In the genomic region with DNA sequence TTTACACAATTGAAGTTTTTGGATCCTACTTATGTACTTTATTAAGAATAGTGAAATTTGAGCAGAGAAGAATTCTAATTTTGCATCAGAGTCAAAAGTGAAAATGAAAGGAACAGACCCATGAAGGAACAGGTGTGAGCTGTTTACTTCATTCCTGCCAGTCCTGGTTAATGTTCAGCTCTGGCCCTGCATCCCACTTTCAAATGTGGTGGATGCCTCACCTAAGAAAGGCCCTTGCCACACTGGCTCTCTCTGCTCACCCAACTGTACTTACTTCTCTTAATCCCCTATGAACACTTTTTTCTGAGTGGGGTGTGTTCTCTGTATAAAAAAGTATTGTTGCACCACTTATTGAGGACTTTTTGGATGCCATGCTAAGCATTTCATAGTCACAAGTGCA, we compare ENCODE assay signal across 12 cellular contexts. TPM values are rescaled to one million over a fixed set of nuclear protein-coding genes. Genes with fewer than 3 reads are reported as not detected.
DNase-seq lines count a peak whose midpoint lies in the region; ATAC-seq, FAIRE-seq and TF ChIP-seq lines count a peak whose summit lies in the region.
"Had no signal": no experiment of that assay in that cellular context is flagged by ENCODE, and none has a peak within 500 bp of the region (broad histone marks: within the 10 kb centered on the region; RNA-seq: fewer than 3 reads in every experiment).

No MANE protein-coding gene starts in this region.

- H3F3A ChIP-seq in PC-9 (ENCODE audit: insufficient read depth, low read depth), result no peaks in the 10 kb centered on the region

- no peak for TF ChIP-seq POLR2A in lower leg skin (IDR thresholded peaks at IDR 0.05)

- peaks cover 27% of the 10 kb centered on the region for H3K4me1 ChIP-seq in CD4-positive, alpha-beta memory T cell (ENCODE audit: insufficient read depth, low read length)
- H3K4me1 ChIP-seq in PC-9 (replicated peaks; ENCODE audit: insufficient read depth), result peaks cover 6% of the 10 kb centered on the region; the same call in 1 of the 2 replicates

- no peaks in the 10 kb centered on the region for H3K27me3 ChIP-seq in CD4-positive, alpha-beta memory T cell (ENCODE audit: insufficient read depth, low read length)
- no peaks in the 10 kb centered on the region for H3K27me3 ChIP-seq in PC-9 (ENCODE audit: insufficient read depth, low read depth)

- no peak overlapping the region for H3K4me2 ChIP-seq in PC-9
- H3K4me2 ChIP-seq: SK-N-SH had no signal

- peak overlapping the region in 7 of 8 donors; percentile 9 to 68 (median 52) for H3K4me3 Mint-ChIP-seq in CD4-positive, alpha-beta memory T cell
- H3K4me3 Mint-ChIP-seq in stimulated activated memory B cell treated with anti-CD40 and anti-IgM and Interleukin-4, amounts not matched to agents 10 μg/mL and 1 μg/mL and 100 μg/mL, for 72 hours, result no peak overlapping the region

- H3K36me3 ChIP-seq in CD4-positive, alpha-beta memory T cell (ENCODE audit: insufficient read depth, low read length), result no peaks in the 10 kb centered on the region
- no peaks in the 10 kb centered on the region for H3K36me3 ChIP-seq in PC-9 (ENCODE audit: low read depth)

- H3K4me1 Mint-ChIP-seq in CD4-positive, alpha-beta memory T cell, result peaks cover 19 to 33% (median 26%) of the 10 kb centered on the region in 4 donors
- H3K4me1 Mint-ChIP-seq in stimulated activated memory B cell treated with anti-CD40 and anti-IgM and Interleukin-4, amounts not matched to agents 10 μg/mL and 1 μg/mL and 100 μg/mL, for 72 hours, result peaks cover 8% of the 10 kb centered on the region

- no peaks in the 10 kb centered on the region for H4K20me1 ChIP-seq in PC-9 (ENCODE audit: insufficient read depth)

- CTCF ChIA-PET in CD4-positive, alpha-beta memory T cell (lab: Charles Lee; ENCODE audit: partially characterized antibody), result interaction anchor here (1.1 to 1.9 kb wide), 2 partner anchors 9 to 118 kb away, joined by 4 to 5 read pairs; no protein-coding TSS in a partner anchor
- CTCF ChIA-PET in PC-9 (lab: Charles Lee), result no interaction called here

- H3K36me3 Mint-ChIP-seq in CD4-positive, alpha-beta memory T cell, result no peaks in the 10 kb centered on the region
- H3K36me3 Mint-ChIP-seq in stimulated activated memory B cell treated with anti-CD40 and anti-IgM and Interleukin-4, amounts not matched to agents 10 μg/mL and 1 μg/mL and 100 μg/mL, for 72 hours, result no peaks in the 10 kb centered on the region

- DNase-seq in CD4-positive, alpha-beta memory T cell, result no peak
- no peak for DNase-seq in GM19239 (ENCODE audit: insufficient read length, low spot score)
- no peak for DNase-seq in lower leg skin (ENCODE audit: low spot score in 2 of 2)
- DNase-seq in PC-9, result no peak
- DNase-seq: activated gamma-delta T cell, SK-N-SH had no signal

- ATAC-seq in HG03066 (IDR thresholded peaks at IDR 0.05; ENCODE audit: low read depth, unreplicated experiment) (peak; percentile 92), GM18520 (IDR thresholded peaks at IDR 0.05; ENCODE audit: unreplicated experiment) (no peak)
- no peak for ATAC-seq in stimulated activated memory B cell treated with anti-CD40 and anti-IgM and Interleukin-4, amounts not matched to agents 10 μg/mL and 1 μg/mL and 100 μg/mL, for 72 hours
- ATAC-seq: sciatic nerve had no signal

- no peak overlapping the region for H3K27ac ChIP-seq in CD4-positive, alpha-beta memory T cell (ENCODE audit: low read depth, low read length)
- H3K27ac ChIP-seq in VCaP (peak overlapping the region; percentile 40; the same call in 1 of the 2 replicates), PC-9 (no peak overlapping the region)

- TF ChIP-seq CTCF in VCaP (conservative IDR thresholded peaks at IDR 0.05) (no peak), lower leg skin (IDR thresholded peaks at IDR 0.05) (no peak), PC-9 (conservative IDR thresholded peaks at IDR 0.05) (no peak)

- POLR2A ChIA-PET in CD4-positive, alpha-beta memory T cell (lab: Charles Lee; ENCODE audit: partially characterized antibody), result interaction anchor here (2.2 kb wide), 1 partner anchor 9 kb away, joined by 16 read pairs; no protein-coding TSS in a partner anchor
- POLR2A ChIA-PET in PC-9 (lab: Charles Lee; ENCODE audit: unreplicated experiment), result no interaction called here

- peak overlapping the region in 6 of 7 donors; percentile 42 to 87 (median 78) for H3K27ac Mint-ChIP-seq in CD4-positive, alpha-beta memory T cell
- H3K27ac Mint-ChIP-seq in stimulated activated memory B cell treated with anti-CD40 and anti-IgM and Interleukin-4, amounts not matched to agents 10 μg/mL and 1 μg/mL and 100 μg/mL, for 72 hours, result no peak overlapping the region

- no peak overlapping the region for H2AFZ ChIP-seq in PC-9

- no TSS peak for BruUV-seq in PC-9 (replicated peaks; lab: Mats Ljungman, UMichigan)

- peaks cover 0 to 3% (median 0%) of the 10 kb centered on the region in 8 donors for H3K9me3 Mint-ChIP-seq in CD4-positive, alpha-beta memory T cell
- H3K9me3 Mint-ChIP-seq in stimulated activated memory B cell treated with anti-CD40 and anti-IgM and Interleukin-4, amounts not matched to agents 10 μg/mL and 1 μg/mL and 100 μg/mL, for 72 hours, result peaks cover 7% of the 10 kb centered on the region

- no peaks in the 10 kb centered on the region for H3K9me3 ChIP-seq in CD4-positive, alpha-beta memory T cell (ENCODE audit: control insufficient read depth in 1 of 2, low read length in 2 of 2)
- no peaks in the 10 kb centered on the region for H3K9me3 ChIP-seq in PC-9 (ENCODE audit: insufficient read depth, low read depth)
- H3K9me3 ChIP-seq: SK-N-SH had no signal

- H3K79me2 ChIP-seq in PC-9 (ENCODE audit: low read depth), result no peaks in the 10 kb centered on the region

- no peak overlapping the region for H3K4me3 ChIP-seq in CD4-positive, alpha-beta memory T cell (ENCODE audit: low read length in 2 of 2)
- H3K4me3 ChIP-seq in lower leg skin (ENCODE audit: low read depth, poor library complexity, severe bottlenecking), result no peak overlapping the region
- H3K4me3 ChIP-seq in PC-9, result no peak overlapping the region

- intact Hi-C loops in CD4-positive, alpha-beta memory T cell (cut with micrococcal nuclease), result no loop called here
- intact Hi-C loops in lower leg skin (cut with DNase I; ENCODE audit: low total_unique reads) (no loop called here), PC-9 (cut with micrococcal nuclease; ENCODE audit: unreplicated experiment) (no loop called here)

- no peaks in the 10 kb centered on the region for H3K9me2 ChIP-seq in PC-9 (ENCODE audit: insufficient read depth)
- H3K9me2 ChIP-seq: SK-N-SH had no signal

- FAIRE-seq in GM19239 (lab: Jason Lieb, UNC), result peak; percentile 85
- FAIRE-seq: keratinocyte had no signal

- peaks cover 0 to 6% of the 10 kb centered on the region in 2 donors for H3K27me3 Mint-ChIP-seq in CD4-positive, alpha-beta memory T cell
- H3K27me3 Mint-ChIP-seq in stimulated activated memory B cell treated with anti-CD40 and anti-IgM and Interleukin-4, amounts not matched to agents 10 μg/mL and 1 μg/mL and 100 μg/mL, for 72 hours, result peaks cover 46% of the 10 kb centered on the region

RNA-seq across cellular contexts. Expression of gene FAM110C, which starts 22.2 kb away (rescaled TPM):
- total RNA-seq in CD4-positive, alpha-beta memory T cell, result 1 to 10 TPM; 2.1 to 2.5 TPM
- polyA plus RNA-seq in CD4-positive, alpha-beta memory T cell, result under 1 TPM; 0.19 to 0.26 TPM
- 10 to 100 TPM; 25.6 to 49.9 (median 30.0) TPM for total RNA-seq in lower leg skin
- total RNA-seq in PC-9 (2021), result 20.8 and 21.1 TPM in 2 replicates
- polyA plus RNA-seq: SK-N-SH had no signal
